Comparison of ENCODE assay signal across 10 cellular contexts in genomic region chr22:50475652-50476002, GRCh38. TPM values are rescaled to one million over a fixed set of nuclear protein-coding genes. Genes with fewer than 3 reads are reported as not detected.
A peak's percentile ranks its signal among the peaks of the same experiment; 100 is the strongest.
DNase-seq lines count a peak whose midpoint lies in the region; ATAC-seq, FAIRE-seq and TF ChIP-seq lines count a peak whose summit lies in the region.
"Had no signal": no experiment of that assay in that cellular context is flagged by ENCODE, and none has a peak within 500 bp of the region (broad histone marks: within the 10 kb centered on the region; RNA-seq: fewer than 3 reads in every experiment).

No MANE protein-coding gene starts in this region.

- peaks cover 18% of the 10 kb centered on the region for H4K20me1 ChIP-seq in OCI-LY3 (ENCODE audit: insufficient read depth, low read length)
- H4K20me1 ChIP-seq in H1 (replicated peaks in 1 of 2; ENCODE audit: control insufficient read depth in 1 of 2, insufficient read depth in 2 of 2, low read length in 2 of 2), result peaks cover 28 to 35% of the 10 kb centered on the region in 2 experiments

- TF ChIP-seq CTCF in OCI-LY3 (IDR thresholded peaks at IDR 0.05; ENCODE audit: low read depth, low read length), result no peak
- TF ChIP-seq CTCF in H1 (IDR thresholded peaks at IDR 0.05; ENCODE audit: control extremely low read depth in 1 of 3, insufficient read depth in 1 of 3, low read depth in 1 of 3, low read length in 3 of 3), result no peak

- H3K4me2 ChIP-seq in OCI-LY3 (ENCODE audit: low read length), result peak overlapping the region; percentile 94
- H3K4me2 ChIP-seq in H1 (ENCODE audit: insufficient read depth in 1 of 2, low read depth in 2 of 2, low read length in 2 of 2), result peak overlapping the region; percentile 62 to 75

- TF ChIP-seq EP300 in H1 (IDR thresholded peaks at IDR 0.05; ENCODE audit: borderline replicate concordance in 1 of 2, low read depth in 2 of 2, low read length in 2 of 2), result no peak

- H2AFZ ChIP-seq in OCI-LY3 (ENCODE audit: low read depth, low read length), result peak overlapping the region; percentile 83
- H2AFZ ChIP-seq in H1 (ENCODE audit: low read length), result no peak overlapping the region

- peak overlapping the region; percentile 80 for H3K9ac ChIP-seq in OCI-LY3 (ENCODE audit: low read length)
- H3K9ac ChIP-seq in H1 (replicated peaks in 1 of 4; ENCODE audit: extremely low read depth in 1 of 4, low read depth in 3 of 4, low read length in 3 of 4), result 0 out of 7 replicates have a peak overlapping the region, but pooled peaks of 1 of the 4 experiments have one; percentile 41

- no peak overlapping the region for H4K8ac ChIP-seq in H1 (ENCODE audit: extremely low read depth, insufficient read depth, low read length)

- peaks cover 8% of the 10 kb centered on the region; the same call in 1 of the 2 replicates for H3K23me2 ChIP-seq in H1 (ENCODE audit: low read depth, low read length)

- peak overlapping the region; percentile 39; the same call in 1 of the 2 replicates for H2BK12ac ChIP-seq in H1 (ENCODE audit: low read depth, low read length)

- no peak for FAIRE-seq in H1 (lab: Jason Lieb, UNC)
- FAIRE-seq: small intestine had no signal

- peak overlapping the region; percentile 15 for H2BK120ac ChIP-seq in H1 (replicated peaks; ENCODE audit: low read depth, low read length)

- H3K9me3 Mint-ChIP-seq in CD8-positive, alpha-beta memory T cell, result no peaks in the 10 kb centered on the region

- H3K36me3 ChIP-seq in CD8-positive, alpha-beta memory T cell (ENCODE audit: insufficient read depth, low read length), result no peaks in the 10 kb centered on the region
- H3K36me3 ChIP-seq in OCI-LY3 (replicated peaks; ENCODE audit: low read depth, low read length), result no peaks in the 10 kb centered on the region
- no peaks in the 10 kb centered on the region for H3K36me3 ChIP-seq in H1 (ENCODE audit: control insufficient read depth in 2 of 4, insufficient read depth in 4 of 4, low read length in 3 of 4)
- H3K36me3 ChIP-seq in aorta (ENCODE audit: control insufficient read depth in 1 of 2, insufficient read depth in 2 of 2, low read length in 1 of 2), result no peaks in the 10 kb centered on the region

- peak overlapping the region; percentile 95; the same call in 1 of the 2 replicates for H2BK20ac ChIP-seq in H1 (ENCODE audit: low read length)

- H3K27me3 Mint-ChIP-seq in CD8-positive, alpha-beta memory T cell, result no peaks in the 10 kb centered on the region

- H3K79me1 ChIP-seq in H1 (ENCODE audit: low read depth, low read length), result peaks cover 22% of the 10 kb centered on the region

- H4K5ac ChIP-seq in H1 (ENCODE audit: insufficient read length, low read depth, low read length), result no peak overlapping the region

- peak overlapping the region; percentile 85 for H3K4ac ChIP-seq in H1 (replicated peaks; ENCODE audit: insufficient read length, low read depth, low read length)

- H3K14ac ChIP-seq in H1 (ENCODE audit: insufficient read length), result no peak overlapping the region

- H3K79me2 ChIP-seq in OCI-LY3 (ENCODE audit: low read length), result peaks cover 38% of the 10 kb centered on the region
- H3K79me2 ChIP-seq in H1 (ENCODE audit: control insufficient read depth in 1 of 2, insufficient read depth in 2 of 2, low read length in 2 of 2), result peaks cover 0 to 37% of the 10 kb centered on the region in 2 experiments; a peak in 3 of 4 replicates

- H3K27ac ChIP-seq in CD8-positive, alpha-beta memory T cell (ENCODE audit: low read depth, low read length), result no peak overlapping the region
- H3K27ac ChIP-seq in OCI-LY3 (ENCODE audit: low read length) (no peak overlapping the region), H1 (ENCODE audit: low read depth, low read length) (no peak overlapping the region), aorta (ENCODE audit: low read depth in 1 of 2, low read length in 2 of 2) (no peak overlapping the region)

- H3K36me3 Mint-ChIP-seq in CD8-positive, alpha-beta memory T cell, result peaks cover 0 to 14% (median 0%) of the 10 kb centered on the region in 3 donors

- POLR2A ChIA-PET in CD8-positive, alpha-beta memory T cell (lab: Charles Lee), result no interaction called here
- POLR2A ChIA-PET in H1 (lab: Charles Lee; ENCODE audit: partially characterized antibody), result interaction anchor here (0.8 to 2.0 kb wide), 2 partner anchors 10 to 50 kb away, joined by 3 to 6 read pairs; partner anchors contain the start of gene SCO2

- H2AK5ac ChIP-seq in H1 (ENCODE audit: low read depth, low read length), result no peak overlapping the region

- no peak for TF ChIP-seq POLR2A in H1 (IDR thresholded peaks at IDR 0.05; ENCODE audit: control extremely low read depth in 1 of 2, low read depth in 2 of 2, low read length in 2 of 2)

- no peaks in the 10 kb centered on the region for H3K27me3 ChIP-seq in CD8-positive, alpha-beta memory T cell (ENCODE audit: insufficient read depth, low read length, poor library complexity, severe bottlenecking)
- H3K27me3 ChIP-seq in OCI-LY3 (ENCODE audit: low read depth, low read length) (no peaks in the 10 kb centered on the region), H1 (replicated peaks in 1 of 4; ENCODE audit: control insufficient read depth in 3 of 4, extremely low read depth in 1 of 4, insufficient read depth in 3 of 4, low read length in 3 of 4) (peaks cover 1 to 16% (median 10%) of the 10 kb centered on the region in 4 experiments; a peak in 6 of 7 replicates), aorta (ENCODE audit: control insufficient read depth in 1 of 2, insufficient read depth in 2 of 2, low read length in 1 of 2) (no peaks in the 10 kb centered on the region)

- H2BK5ac ChIP-seq in H1 (ENCODE audit: low read depth, low read length), result peak overlapping the region; percentile 44; the same call in 1 of the 2 replicates

- no peaks in the 10 kb centered on the region for H3K9me3 ChIP-seq in CD8-positive, alpha-beta memory T cell (ENCODE audit: low read length)
- H3K9me3 ChIP-seq in OCI-LY3 (ENCODE audit: insufficient read depth, low read length) (no peaks in the 10 kb centered on the region), H1 (ENCODE audit: insufficient read depth in 2 of 2, low read depth in 1 of 2, low read length in 1 of 2) (no peaks in the 10 kb centered on the region), aorta (ENCODE audit: control insufficient read depth, low read length) (no peaks in the 10 kb centered on the region)

- ATAC-seq in sciatic nerve, result peak; percentile 1
- no peak for ATAC-seq in HG03097 (IDR thresholded peaks at IDR 0.05; ENCODE audit: low FRiP score, unreplicated experiment)
- ATAC-seq in aorta (ENCODE audit: low FRiP score), result no peak

- H3K18ac ChIP-seq in H1 (ENCODE audit: extremely low read depth, low read length), result no peak overlapping the region

- intact Hi-C loops in sciatic nerve (cut with DNase I) (no loop called here), aorta (cut with DNase I) (loop anchor here in 1 of 2 donors (2.0 kb wide), 1 partner anchor 31 kb away; the partner anchor contains the start of gene LMF2)

- peaks cover 40% of the 10 kb centered on the region for H3K4me1 ChIP-seq in CD8-positive, alpha-beta memory T cell (ENCODE audit: insufficient read depth, low read length)
- H3K4me1 ChIP-seq in OCI-LY3 (ENCODE audit: low read length) (peaks cover 17% of the 10 kb centered on the region), H1 (replicated peaks in 1 of 4; ENCODE audit: control insufficient read depth in 3 of 4, insufficient read depth in 4 of 4, low read length in 3 of 4) (peaks cover 0 to 18% (median 10%) of the 10 kb centered on the region in 4 experiments; a peak in 5 of 7 replicates), aorta (ENCODE audit: control insufficient read depth in 1 of 2, insufficient read depth in 2 of 2, low read length in 2 of 2) (no peaks in the 10 kb centered on the region)

- H4K91ac ChIP-seq in H1 (replicated peaks; ENCODE audit: insufficient read length, low read length), result peak overlapping the region; percentile 52

- peak overlapping the region in 7 of 8 donors; percentile 56 to 94 (median 76) for H3K27ac Mint-ChIP-seq in CD8-positive, alpha-beta memory T cell

- H3K23ac ChIP-seq in H1 (ENCODE audit: insufficient read length), result no peak overlapping the region

- H3K56ac ChIP-seq in H1 (replicated peaks; ENCODE audit: insufficient read length, low read depth, low read length), result no peak overlapping the region

- H2BK15ac ChIP-seq in H1 (ENCODE audit: low read length), result peak overlapping the region; percentile 19; the same call in 1 of the 2 replicates

- WGBS in H1 (ENCODE audit: extremely low coverage in 1 of 2, insufficient coverage in 1 of 2, insufficient read length in 1 of 2, insufficient replicate concordance in 2 of 2, low coverage in 1 of 2, low lambda C conversion rate in 2 of 2, missing lambda C conversion rate in 1 of 2), 2 experiments, result 95% methylated on average over 6 of the region's 6 CpGs; no CpG with 5 or more reads in 1 of the 2 experiments
- WGBS in aorta, 2 donors, result 80 to 84% methylated on average over 6 of the region's 6 CpGs

- TF ChIP-seq RAD21 in H1 (IDR thresholded peaks at IDR 0.05 in 1 of 2, conservative IDR thresholded peaks at IDR 0.05 in 1 of 2; ENCODE audit: low read depth in 2 of 2, low read length in 2 of 2), result no peak

- CTCF ChIA-PET in CD8-positive, alpha-beta memory T cell (lab: Charles Lee), result no interaction called here
- CTCF ChIA-PET in H1 (lab: Charles Lee; ENCODE audit: partially characterized antibody), result interaction anchor here (1.7 kb wide), 1 partner anchor 50 kb away, joined by 4 read pairs; the partner anchor contains the start of gene SCO2

- H3K4me1 Mint-ChIP-seq in CD8-positive, alpha-beta memory T cell, result peaks cover 43 to 49% (median 44%) of the 10 kb centered on the region in 3 donors

- no peak for DNase-seq in CD8-positive, alpha-beta memory T cell
- DNase-seq in H1 (ENCODE audit: low read depth in 1 of 2, low spot score in 2 of 2), result no peak
- no peak for DNase-seq in sciatic nerve (ENCODE audit: low spot score)
- DNase-seq in midbrain (lab: John Stamatoyannopoulos, UW), result no peak
- no peak for DNase-seq in aorta
- no peak for DNase-seq in activated CD8-positive, alpha-beta memory T cell treated with anti-CD3 and anti-CD28 coated beads, Interleukin-2, amount 50 U/mL, for 4 hours
- DNase-seq: NCI-H2081 treated with DMSO at 0.1 percent for 48 hours had no signal

- H3K4me3 Mint-ChIP-seq in CD8-positive, alpha-beta memory T cell, result peak overlapping the region; percentile 66 to 87 (median 75)

- H3K4me3 ChIP-seq in CD8-positive, alpha-beta memory T cell (ENCODE audit: low read length), result peak overlapping the region; percentile 61
- peak overlapping the region; percentile 97 for H3K4me3 ChIP-seq in OCI-LY3 (ENCODE audit: low read length)
- peak overlapping the region in 3 of 4 experiments; percentile 29 to 84 (median 61); a peak in 4 of 8 replicates for H3K4me3 ChIP-seq in H1 (ENCODE audit: extremely low read depth in 1 of 4, insufficient read depth in 2 of 4, low read depth in 3 of 4, low read length in 4 of 4)
- no peak overlapping the region for H3K4me3 ChIP-seq in aorta (ENCODE audit: low read length in 2 of 2)

RNA-seq across cellular contexts. Expression of gene SBF1, which starts 0.8 kb away (rescaled TPM):
- 100 to 1,000 TPM; 144 to 150 TPM for total RNA-seq in CD8-positive, alpha-beta memory T cell
- 43.8 TPM for polyA plus RNA-seq in CD8-positive, alpha-beta memory T cell
- total RNA-seq in H1 (2021; fragmentation: NEBNext Ultra II Directional; extraction: Animal tissue kit (Norgen Biotek cat#: 25700)), result 68.4 and 71.5 TPM in 2 replicates
- polyA plus RNA-seq in H1 (2011; rRNA removed) (29.1 and 53.7 TPM in 2 replicates), aorta (10 to 100 TPM; 17.8 to 49.8 TPM)
- 39.8 TPM for polyA plus RNA-seq in H1 (2011; cell fraction: cytosol; rRNA removed)
- 249 TPM for polyA plus RNA-seq in H1 (2011; cell fraction: nucleus; rRNA removed)
- 28.7 to 64.6 TPM (median 48.3 TPM) in 4 replicates for polyA plus RNA-seq in H1 (2012, experiment 1 of 2)
- polyA plus RNA-seq in H1 (2012, experiment 2 of 2), result 28.6 TPM
- 20.2 TPM for polyA plus RNA-seq in H1 (2013, experiment 1 of 2)
- 19.9 TPM for polyA plus RNA-seq in H1 (2013, experiment 2 of 2)
- polyA minus RNA-seq in H1 (2011; rRNA and poly(A)+ RNA removed), result 41.0 and 54.8 TPM in 2 replicates
- polyA minus RNA-seq in H1 (2011; cell fraction: cytosol; rRNA and poly(A)+ RNA removed), result 47.9 TPM
- 102 TPM for polyA minus RNA-seq in H1 (2011; cell fraction: nucleus; rRNA and poly(A)+ RNA removed)
- total RNA-seq in sciatic nerve (73.4 TPM), aorta (10 to 100 TPM; 65.3 to 77.9 TPM)

RNA-seq across cellular contexts. Expression of gene ADM2, which starts 5.7 kb away (rescaled TPM):
- 1 to 10 TPM; 3.4 to 3.5 TPM for total RNA-seq in CD8-positive, alpha-beta memory T cell
- polyA plus RNA-seq in CD8-positive, alpha-beta memory T cell, result 0.24 TPM
- 7.5 and 8.0 TPM in 2 replicates for total RNA-seq in H1 (2021; fragmentation: NEBNext Ultra II Directional; extraction: Animal tissue kit (Norgen Biotek cat#: 25700))
- polyA plus RNA-seq in H1 (2011; rRNA removed) (3.3 and 6.8 TPM in 2 replicates), aorta (under 1 TPM in 1 of 2 donors, not detected in 1; 0.50 TPM)
- polyA plus RNA-seq in H1 (2011; cell fraction: cytosol; rRNA removed), result 4.8 TPM
- 6.5 TPM for polyA plus RNA-seq in H1 (2011; cell fraction: nucleus; rRNA removed)
- polyA plus RNA-seq in H1 (2012, experiment 1 of 2), result 7.1 to 10.4 TPM (median 9.2 TPM) in 4 replicates
- polyA plus RNA-seq in H1 (2012, experiment 2 of 2), result 8.2 TPM
- 4.6 TPM for polyA plus RNA-seq in H1 (2013, experiment 1 of 2)
- 5.1 TPM for polyA plus RNA-seq in H1 (2013, experiment 2 of 2)
- 2.2 and 4.0 TPM in 2 replicates for polyA minus RNA-seq in H1 (2011; rRNA and poly(A)+ RNA removed)
- polyA minus RNA-seq in H1 (2011; cell fraction: cytosol; rRNA and poly(A)+ RNA removed), result 5.6 TPM
- polyA minus RNA-seq in H1 (2011; cell fraction: nucleus; rRNA and poly(A)+ RNA removed), result 6.9 TPM
- total RNA-seq in sciatic nerve (0.09 TPM), aorta (under 1 TPM; 0.26 to 0.54 TPM)

RNA-seq across cellular contexts. Expression of gene MIOX, which starts 11.0 kb away (rescaled TPM):
- total RNA-seq in CD8-positive, alpha-beta memory T cell, result under 1 TPM in 1 of 2 experiments, not detected in 1; 0.31 TPM
- polyA plus RNA-seq in CD8-positive, alpha-beta memory T cell, result not detected
- total RNA-seq in H1 (2021; fragmentation: NEBNext Ultra II Directional; extraction: Animal tissue kit (Norgen Biotek cat#: 25700)), result 0.30 and 0.33 TPM in 2 replicates
- polyA plus RNA-seq in H1 (2011; rRNA removed), result 0.32 and 0.57 TPM in 2 replicates
- 0.30 TPM for polyA plus RNA-seq in H1 (2011; cell fraction: cytosol; rRNA removed)
- polyA plus RNA-seq in H1 (2011; cell fraction: nucleus; rRNA removed), result 1.6 TPM
- polyA plus RNA-seq in H1 (2012, experiment 1 of 2), result 0.44 to 0.54 TPM (median 0.48 TPM) in 3 of 4 replicates, not detected in the other
- polyA plus RNA-seq in H1 (2012, experiment 2 of 2), result not detected
- polyA plus RNA-seq in H1 (2013, experiment 1 of 2), result 0.10 TPM
- polyA plus RNA-seq in H1 (2013, experiment 2 of 2), result 0.15 TPM
- polyA minus RNA-seq in H1 (2011; rRNA and poly(A)+ RNA removed), result 0.32 TPM in 1 of 2 replicates, not detected in the other
- not detected for polyA minus RNA-seq in H1 (2011; cell fraction: cytosol; rRNA and poly(A)+ RNA removed)
- not detected for polyA minus RNA-seq in H1 (2011; cell fraction: nucleus; rRNA and poly(A)+ RNA removed)
- not detected for total RNA-seq in sciatic nerve
- total RNA-seq in aorta, result not detected
- not detected for polyA plus RNA-seq in aorta

RNA-seq across cellular contexts. Expression of gene LMF2, which starts 31.9 kb away (rescaled TPM):
- 10 to 100 TPM; 88.6 to 89.4 TPM for total RNA-seq in CD8-positive, alpha-beta memory T cell
- polyA plus RNA-seq in CD8-positive, alpha-beta memory T cell, result 33.6 TPM
- 31.3 and 34.3 TPM in 2 replicates for total RNA-seq in H1 (2021; fragmentation: NEBNext Ultra II Directional; extraction: Animal tissue kit (Norgen Biotek cat#: 25700))
- polyA plus RNA-seq in H1 (2011; rRNA removed) (62.9 and 80.4 TPM in 2 replicates), aorta (100 to 1,000 TPM in 1 of 2 donors, 10 to 100 TPM in 1; 20.0 to 123 TPM)
- 49.9 TPM for polyA plus RNA-seq in H1 (2011; cell fraction: cytosol; rRNA removed)
- polyA plus RNA-seq in H1 (2011; cell fraction: nucleus; rRNA removed), result 250 TPM
- polyA plus RNA-seq in H1 (2012, experiment 1 of 2), result 18.2 to 38.1 TPM (median 36.3 TPM) in 4 replicates
- 28.8 TPM for polyA plus RNA-seq in H1 (2012, experiment 2 of 2)
- polyA plus RNA-seq in H1 (2013, experiment 1 of 2), result 42.9 TPM
- polyA plus RNA-seq in H1 (2013, experiment 2 of 2), result 40.7 TPM
- 11.2 and 19.4 TPM in 2 replicates for polyA minus RNA-seq in H1 (2011; rRNA and poly(A)+ RNA removed)
- 26.9 TPM for polyA minus RNA-seq in H1 (2011; cell fraction: cytosol; rRNA and poly(A)+ RNA removed)
- 43.0 TPM for polyA minus RNA-seq in H1 (2011; cell fraction: nucleus; rRNA and poly(A)+ RNA removed)
- total RNA-seq in sciatic nerve (48.4 TPM), aorta (10 to 100 TPM; 42.2 to 65.7 TPM)

RNA-seq across cellular contexts. Expression of gene NCAPH2, which starts 32.4 kb away (rescaled TPM):
- total RNA-seq in CD8-positive, alpha-beta memory T cell, result 100 to 1,000 TPM; 155 to 165 TPM
- 36.5 TPM for polyA plus RNA-seq in CD8-positive, alpha-beta memory T cell
- total RNA-seq in H1 (2021; fragmentation: NEBNext Ultra II Directional; extraction: Animal tissue kit (Norgen Biotek cat#: 25700)), result 62.2 and 70.4 TPM in 2 replicates
- polyA plus RNA-seq in H1 (2011; rRNA removed) (73.8 and 81.6 TPM in 2 replicates), aorta (10 to 100 TPM; 18.2 to 67.4 TPM)
- 69.3 TPM for polyA plus RNA-seq in H1 (2011; cell fraction: cytosol; rRNA removed)
- 122 TPM for polyA plus RNA-seq in H1 (2011; cell fraction: nucleus; rRNA removed)
- polyA plus RNA-seq in H1 (2012, experiment 1 of 2), result 40.8 to 68.5 TPM (median 62.3 TPM) in 4 replicates
- 53.6 TPM for polyA plus RNA-seq in H1 (2012, experiment 2 of 2)
- polyA plus RNA-seq in H1 (2013, experiment 1 of 2), result 24.8 TPM
- polyA plus RNA-seq in H1 (2013, experiment 2 of 2), result 23.7 TPM
- 33.5 and 33.6 TPM in 2 replicates for polyA minus RNA-seq in H1 (2011; rRNA and poly(A)+ RNA removed)
- polyA minus RNA-seq in H1 (2011; cell fraction: cytosol; rRNA and poly(A)+ RNA removed), result 39.4 TPM
- polyA minus RNA-seq in H1 (2011; cell fraction: nucleus; rRNA and poly(A)+ RNA removed), result 33.5 TPM
- total RNA-seq in sciatic nerve (39.8 TPM), aorta (10 to 100 TPM; 31.6 to 35.5 TPM)

Comparison
In these comparisons a context has a peak if more than half of its experiments do, and no peak if none do; other contexts are left out.
1. H3K4me3 ChIP-seq: peak in CD8-positive, alpha-beta memory T cell (single experiment), OCI-LY3 (single experiment) and H1 (3 of 4); none in aorta (0 of 2).